Comparison of ENCODE assay signal across 1 cellular context in the genomic region with DNA sequence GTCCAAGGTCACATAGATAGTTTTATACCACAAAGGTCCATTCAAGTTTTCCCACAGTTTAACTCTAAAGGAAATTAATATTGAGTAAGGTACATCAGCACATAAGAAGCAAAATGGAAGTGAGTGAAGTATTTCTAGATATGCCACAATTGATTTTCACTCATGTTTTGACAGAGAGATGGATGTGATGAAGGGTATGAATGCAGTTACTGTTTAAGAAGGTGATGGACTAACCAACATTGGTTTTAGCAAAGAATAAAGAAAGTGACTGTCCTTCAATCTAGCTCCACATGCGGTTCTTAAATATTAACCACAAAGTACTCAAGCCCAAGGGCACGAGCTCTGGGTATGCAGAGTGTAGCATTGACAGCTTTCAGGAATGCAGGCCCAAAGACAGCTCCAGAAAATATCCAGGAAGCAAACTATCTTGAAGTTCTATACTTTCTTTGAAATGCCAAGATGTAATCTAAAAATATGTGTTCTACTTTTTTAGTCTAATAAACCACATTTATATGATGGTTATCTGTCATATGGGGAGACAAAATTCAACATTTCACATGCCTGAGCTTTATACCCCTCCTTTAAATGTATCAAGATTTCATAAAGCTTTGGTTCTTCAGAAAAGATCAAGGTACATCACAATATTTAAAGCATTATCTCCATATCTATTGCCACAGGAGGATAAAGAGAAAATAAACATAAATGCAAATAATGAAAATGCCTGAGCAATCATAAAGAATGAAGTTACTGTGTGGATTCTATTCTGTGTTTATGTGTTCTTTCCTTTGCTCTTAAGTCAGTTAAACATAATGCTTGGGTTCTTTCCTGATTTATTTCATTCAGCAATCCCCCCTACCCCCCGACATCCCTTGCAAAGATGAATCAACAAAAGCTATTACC.
A peak's percentile ranks its signal among the peaks of the same experiment; 100 is the strongest.
TF ChIP-seq lines count a peak whose summit lies in the region.

No MANE protein-coding gene starts in this region.

TF ChIP-seq in HepG2, 621 proteins besides CTCF, POLR2A, EP300 and RAD21 (continued from another document and continues in another):
- TF ChIP-seq, protein P1, sequence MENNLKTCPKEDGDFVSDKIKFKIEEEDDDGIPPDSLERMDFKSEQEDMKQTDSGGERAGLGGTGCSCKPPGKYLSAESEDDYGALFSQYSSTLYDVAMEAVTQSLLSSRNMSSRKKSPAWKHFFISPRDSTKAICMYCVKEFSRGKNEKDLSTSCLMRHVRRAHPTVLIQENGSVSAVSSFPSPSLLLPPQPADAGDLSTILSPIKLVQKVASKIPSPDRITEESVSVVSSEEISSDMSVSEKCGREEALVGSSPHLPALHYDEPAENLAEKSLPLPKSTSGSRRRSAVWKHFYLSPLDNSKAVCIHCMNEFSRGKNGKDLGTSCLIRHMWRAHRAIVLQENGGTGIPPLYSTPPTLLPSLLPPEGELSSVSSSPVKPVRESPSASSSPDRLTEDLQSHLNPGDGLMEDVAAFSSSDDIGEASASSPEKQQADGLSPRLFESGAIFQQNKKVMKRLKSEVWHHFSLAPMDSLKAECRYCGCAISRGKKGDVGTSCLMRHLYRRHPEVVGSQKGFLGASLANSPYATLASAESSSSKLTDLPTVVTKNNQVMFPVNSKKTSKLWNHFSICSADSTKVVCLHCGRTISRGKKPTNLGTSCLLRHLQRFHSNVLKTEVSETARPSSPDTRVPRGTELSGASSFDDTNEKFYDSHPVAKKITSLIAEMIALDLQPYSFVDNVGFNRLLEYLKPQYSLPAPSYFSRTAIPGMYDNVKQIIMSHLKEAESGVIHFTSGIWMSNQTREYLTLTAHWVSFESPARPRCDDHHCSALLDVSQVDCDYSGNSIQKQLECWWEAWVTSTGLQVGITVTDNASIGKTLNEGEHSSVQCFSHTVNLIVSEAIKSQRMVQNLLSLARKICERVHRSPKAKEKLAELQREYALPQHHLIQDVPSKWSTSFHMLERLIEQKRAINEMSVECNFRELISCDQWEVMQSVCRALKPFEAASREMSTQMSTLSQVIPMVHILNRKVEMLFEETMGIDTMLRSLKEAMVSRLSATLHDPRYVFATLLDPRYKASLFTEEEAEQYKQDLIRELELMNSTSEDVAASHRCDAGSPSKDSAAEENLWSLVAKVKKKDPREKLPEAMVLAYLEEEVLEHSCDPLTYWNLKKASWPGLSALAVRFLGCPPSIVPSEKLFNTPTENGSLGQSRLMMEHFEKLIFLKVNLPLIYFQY (CRISPR knock-in tag; IDR thresholded peaks at IDR 0.05; ENCODE audit: borderline replicate concordance): peak; percentile 84
- TF ChIP-seq BRD4 (CRISPR knock-in tag; IDR thresholded peaks at IDR 0.05): no peak
- no peak for TF ChIP-seq RBAK (CRISPR knock-in tag; IDR thresholded peaks at IDR 0.05)
- TF ChIP-seq, protein P2, sequence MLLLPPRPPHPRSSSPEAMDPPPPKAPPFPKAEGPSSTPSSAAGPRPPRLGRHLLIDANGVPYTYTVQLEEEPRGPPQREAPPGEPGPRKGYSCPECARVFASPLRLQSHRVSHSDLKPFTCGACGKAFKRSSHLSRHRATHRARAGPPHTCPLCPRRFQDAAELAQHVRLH (CRISPR knock-in tag; IDR thresholded peaks at IDR 0.05; ENCODE audit: borderline replicate concordance, low read depth): 0 out of 2 replicates have a peak, but pooled peaks have one; percentile 47
- TF ChIP-seq ZSCAN20 (CRISPR knock-in tag; IDR thresholded peaks at IDR 0.05; ENCODE audit: borderline replicate concordance): no peak
- TF ChIP-seq ZNF878 (CRISPR knock-in tag; IDR thresholded peaks at IDR 0.05): no peak
- peak; percentile 39; the same call in 1 of the 2 replicates for TF ChIP-seq SP5 (CRISPR knock-in tag; IDR thresholded peaks at IDR 0.05; ENCODE audit: borderline replicate concordance, low read depth)
- peak; percentile 88 for TF ChIP-seq CREM (IDR thresholded peaks at IDR 0.05)
- no peak for TF ChIP-seq CREM (CRISPR knock-in tag; IDR thresholded peaks at IDR 0.05)
- peak; percentile 42 for TF ChIP-seq MED8 (CRISPR knock-in tag; IDR thresholded peaks at IDR 0.05; ENCODE audit: insufficient replicate concordance)
- no peak for TF ChIP-seq ZNF160 (CRISPR knock-in tag; IDR thresholded peaks at IDR 0.05)
- TF ChIP-seq ZIK1 (CRISPR knock-in tag; IDR thresholded peaks at IDR 0.05; ENCODE audit: borderline replicate concordance, low read depth): no peak
- peak; percentile 62 for TF ChIP-seq SOX13 (IDR thresholded peaks at IDR 0.05)
- peak in 1 of 2 experiments; percentile 92; a peak in 2 of 4 replicates for TF ChIP-seq SOX13 (CRISPR knock-in tag; conservative IDR thresholded peaks at IDR 0.05 in 1 of 2, IDR thresholded peaks at IDR 0.05 in 1 of 2)
- no peak for TF ChIP-seq GLI4 (CRISPR knock-in tag; IDR thresholded peaks at IDR 0.05; ENCODE audit: borderline replicate concordance)
- peak; percentile 59; the same call in 1 of the 2 replicates for TF ChIP-seq ZNF3 (CRISPR knock-in tag; IDR thresholded peaks at IDR 0.05)
- peak; percentile 59; the same call in 1 of the 2 replicates for TF ChIP-seq ZNF614 (CRISPR knock-in tag; IDR thresholded peaks at IDR 0.05; ENCODE audit: borderline replicate concordance)
- no peak for TF ChIP-seq ZFP41 (CRISPR knock-in tag; IDR thresholded peaks at IDR 0.05; ENCODE audit: borderline replicate concordance)
- no peak for TF ChIP-seq ZBTB42 (CRISPR knock-in tag; IDR thresholded peaks at IDR 0.05)
- TF ChIP-seq, protein P3, sequence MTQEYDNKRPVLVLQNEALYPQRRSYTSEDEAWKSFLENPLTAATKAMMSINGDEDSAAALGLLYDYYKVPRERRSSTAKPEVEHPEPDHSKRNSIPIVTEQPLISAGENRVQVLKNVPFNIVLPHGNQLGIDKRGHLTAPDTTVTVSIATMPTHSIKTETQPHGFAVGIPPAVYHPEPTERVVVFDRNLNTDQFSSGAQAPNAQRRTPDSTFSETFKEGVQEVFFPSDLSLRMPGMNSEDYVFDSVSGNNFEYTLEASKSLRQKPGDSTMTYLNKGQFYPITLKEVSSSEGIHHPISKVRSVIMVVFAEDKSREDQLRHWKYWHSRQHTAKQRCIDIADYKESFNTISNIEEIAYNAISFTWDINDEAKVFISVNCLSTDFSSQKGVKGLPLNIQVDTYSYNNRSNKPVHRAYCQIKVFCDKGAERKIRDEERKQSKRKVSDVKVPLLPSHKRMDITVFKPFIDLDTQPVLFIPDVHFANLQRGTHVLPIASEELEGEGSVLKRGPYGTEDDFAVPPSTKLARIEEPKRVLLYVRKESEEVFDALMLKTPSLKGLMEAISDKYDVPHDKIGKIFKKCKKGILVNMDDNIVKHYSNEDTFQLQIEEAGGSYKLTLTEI (CRISPR knock-in tag; conservative IDR thresholded peaks at IDR 0.05): no peak
- TF ChIP-seq GATAD1 (CRISPR knock-in tag; IDR thresholded peaks at IDR 0.05): peak; percentile 67
- no peak for TF ChIP-seq ZFP82 (CRISPR knock-in tag; IDR thresholded peaks at IDR 0.05; ENCODE audit: borderline replicate concordance)
- TF ChIP-seq SNAPC2 (CRISPR knock-in tag; IDR thresholded peaks at IDR 0.05): no peak; the same call in 1 of the 2 replicates
- peak; percentile 71; the same call in 1 of the 2 replicates for TF ChIP-seq ATF1 (CRISPR knock-in tag; IDR thresholded peaks at IDR 0.05)
- TF ChIP-seq, protein P4, sequence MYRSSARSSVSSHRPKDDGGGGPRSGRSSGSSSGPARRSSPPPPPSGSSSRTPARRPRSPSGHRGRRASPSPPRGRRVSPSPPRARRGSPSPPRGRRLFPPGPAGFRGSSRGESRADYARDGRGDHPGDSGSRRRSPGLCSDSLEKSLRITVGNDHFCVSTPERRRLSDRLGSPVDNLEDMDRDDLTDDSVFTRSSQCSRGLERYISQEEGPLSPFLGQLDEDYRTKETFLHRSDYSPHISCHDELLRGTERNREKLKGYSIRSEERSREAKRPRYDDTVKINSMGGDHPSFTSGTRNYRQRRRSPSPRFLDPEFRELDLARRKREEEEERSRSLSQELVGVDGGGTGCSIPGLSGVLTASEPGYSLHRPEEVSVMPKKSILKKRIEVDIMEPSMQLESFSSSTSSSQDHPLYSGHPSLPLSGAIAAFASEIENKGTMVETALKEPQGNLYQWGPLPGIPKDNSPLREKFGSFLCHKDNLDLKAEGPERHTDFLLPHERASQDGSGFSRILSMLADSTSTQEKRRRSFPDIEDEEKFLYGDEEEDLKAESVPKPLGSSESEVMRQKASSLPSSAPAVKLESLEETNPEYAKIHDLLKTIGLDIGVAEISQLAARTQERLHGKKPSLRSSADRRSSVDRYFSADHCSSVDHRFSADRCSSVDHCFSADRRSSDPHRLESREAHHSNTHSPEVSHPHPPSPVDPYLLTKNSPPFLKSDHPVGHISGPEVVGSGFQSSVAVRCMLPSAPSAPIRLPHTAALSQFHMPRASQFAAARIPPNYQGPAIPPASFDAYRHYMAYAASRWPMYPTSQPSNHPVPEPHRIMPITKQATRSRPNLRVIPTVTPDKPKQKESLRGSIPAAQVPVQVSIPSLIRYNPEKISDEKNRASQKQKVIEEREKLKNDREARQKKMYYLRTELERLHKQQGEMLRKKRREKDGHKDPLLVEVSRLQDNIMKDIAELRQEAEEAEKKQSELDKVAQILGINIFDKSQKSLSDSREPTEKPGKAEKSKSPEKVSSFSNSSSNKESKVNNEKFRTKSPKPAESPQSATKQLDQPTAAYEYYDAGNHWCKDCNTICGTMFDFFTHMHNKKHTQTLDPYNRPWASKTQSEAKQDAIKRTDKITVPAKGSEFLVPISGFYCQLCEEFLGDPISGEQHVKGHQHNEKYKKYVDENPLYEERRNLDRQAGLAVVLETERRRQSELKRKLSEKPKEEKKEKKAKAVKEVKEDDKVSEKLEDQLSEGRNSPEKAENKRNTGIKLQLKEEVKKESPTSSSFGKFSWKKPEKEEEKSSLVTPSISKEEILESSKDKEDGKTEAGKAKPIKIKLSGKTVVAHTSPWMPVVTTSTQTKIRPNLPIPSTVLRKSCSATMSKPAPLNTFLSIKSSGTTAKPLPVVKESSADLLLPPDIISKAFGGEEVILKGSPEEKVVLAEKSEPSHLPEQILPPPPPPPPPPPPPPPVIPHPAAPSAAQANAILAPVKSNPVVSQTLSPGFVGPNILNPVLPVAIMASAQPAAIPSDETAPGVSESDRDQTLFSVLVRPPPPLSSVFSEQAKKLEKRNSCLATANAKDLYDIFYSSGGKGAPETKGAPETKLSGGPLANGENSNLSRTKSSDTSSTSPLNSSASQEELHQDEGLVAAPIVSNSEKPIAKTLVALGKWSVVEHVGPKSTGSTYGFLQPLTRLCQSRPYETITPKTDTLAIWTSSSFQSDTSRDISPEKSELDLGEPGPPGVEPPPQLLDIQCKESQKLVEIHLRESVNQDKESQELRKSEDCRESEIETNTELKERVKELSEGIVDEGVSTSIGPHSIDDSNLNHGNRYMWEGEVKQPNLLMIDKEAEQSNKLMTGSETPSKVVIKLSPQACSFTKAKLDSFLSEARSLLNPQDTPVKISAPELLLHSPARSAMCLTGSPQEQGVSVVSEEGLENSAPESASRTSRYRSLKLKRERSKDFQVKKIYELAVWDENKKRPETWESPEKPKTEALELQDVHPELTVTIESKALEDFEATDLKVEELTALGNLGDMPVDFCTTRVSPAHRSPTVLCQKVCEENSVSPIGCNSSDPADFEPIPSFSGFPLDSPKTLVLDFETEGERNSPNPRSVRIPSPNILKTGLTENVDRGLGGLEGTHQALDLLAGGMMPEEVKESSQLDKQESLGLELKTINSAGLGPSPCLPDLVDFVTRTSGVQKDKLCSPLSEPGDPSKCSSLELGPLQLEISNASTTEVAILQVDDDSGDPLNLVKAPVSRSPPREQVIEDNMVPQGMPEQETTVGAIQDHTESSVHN (CRISPR knock-in tag; IDR thresholded peaks at IDR 0.05): no peak
- TF ChIP-seq ZSCAN29 (CRISPR knock-in tag; conservative IDR thresholded peaks at IDR 0.05): 0 out of 2 replicates have a peak, but pooled peaks have one; percentile 20
- TF ChIP-seq, protein P5, sequence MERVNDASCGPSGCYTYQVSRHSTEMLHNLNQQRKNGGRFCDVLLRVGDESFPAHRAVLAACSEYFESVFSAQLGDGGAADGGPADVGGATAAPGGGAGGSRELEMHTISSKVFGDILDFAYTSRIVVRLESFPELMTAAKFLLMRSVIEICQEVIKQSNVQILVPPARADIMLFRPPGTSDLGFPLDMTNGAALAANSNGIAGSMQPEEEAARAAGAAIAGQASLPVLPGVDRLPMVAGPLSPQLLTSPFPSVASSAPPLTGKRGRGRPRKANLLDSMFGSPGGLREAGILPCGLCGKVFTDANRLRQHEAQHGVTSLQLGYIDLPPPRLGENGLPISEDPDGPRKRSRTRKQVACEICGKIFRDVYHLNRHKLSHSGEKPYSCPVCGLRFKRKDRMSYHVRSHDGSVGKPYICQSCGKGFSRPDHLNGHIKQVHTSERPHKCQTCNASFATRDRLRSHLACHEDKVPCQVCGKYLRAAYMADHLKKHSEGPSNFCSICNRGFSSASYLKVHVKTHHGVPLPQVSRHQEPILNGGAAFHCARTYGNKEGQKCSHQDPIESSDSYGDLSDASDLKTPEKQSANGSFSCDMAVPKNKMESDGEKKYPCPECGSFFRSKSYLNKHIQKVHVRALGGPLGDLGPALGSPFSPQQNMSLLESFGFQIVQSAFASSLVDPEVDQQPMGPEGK (CRISPR knock-in tag; IDR thresholded peaks at IDR 0.05): 0 out of 2 replicates have a peak, but pooled peaks have one; percentile 53
- no peak for TF ChIP-seq SETDB1 (CRISPR knock-in tag; IDR thresholded peaks at IDR 0.05; ENCODE audit: borderline replicate concordance)
- TF ChIP-seq ZNF703 (CRISPR knock-in tag; IDR thresholded peaks at IDR 0.05; ENCODE audit: borderline replicate concordance): no peak
- TF ChIP-seq, protein P6, sequence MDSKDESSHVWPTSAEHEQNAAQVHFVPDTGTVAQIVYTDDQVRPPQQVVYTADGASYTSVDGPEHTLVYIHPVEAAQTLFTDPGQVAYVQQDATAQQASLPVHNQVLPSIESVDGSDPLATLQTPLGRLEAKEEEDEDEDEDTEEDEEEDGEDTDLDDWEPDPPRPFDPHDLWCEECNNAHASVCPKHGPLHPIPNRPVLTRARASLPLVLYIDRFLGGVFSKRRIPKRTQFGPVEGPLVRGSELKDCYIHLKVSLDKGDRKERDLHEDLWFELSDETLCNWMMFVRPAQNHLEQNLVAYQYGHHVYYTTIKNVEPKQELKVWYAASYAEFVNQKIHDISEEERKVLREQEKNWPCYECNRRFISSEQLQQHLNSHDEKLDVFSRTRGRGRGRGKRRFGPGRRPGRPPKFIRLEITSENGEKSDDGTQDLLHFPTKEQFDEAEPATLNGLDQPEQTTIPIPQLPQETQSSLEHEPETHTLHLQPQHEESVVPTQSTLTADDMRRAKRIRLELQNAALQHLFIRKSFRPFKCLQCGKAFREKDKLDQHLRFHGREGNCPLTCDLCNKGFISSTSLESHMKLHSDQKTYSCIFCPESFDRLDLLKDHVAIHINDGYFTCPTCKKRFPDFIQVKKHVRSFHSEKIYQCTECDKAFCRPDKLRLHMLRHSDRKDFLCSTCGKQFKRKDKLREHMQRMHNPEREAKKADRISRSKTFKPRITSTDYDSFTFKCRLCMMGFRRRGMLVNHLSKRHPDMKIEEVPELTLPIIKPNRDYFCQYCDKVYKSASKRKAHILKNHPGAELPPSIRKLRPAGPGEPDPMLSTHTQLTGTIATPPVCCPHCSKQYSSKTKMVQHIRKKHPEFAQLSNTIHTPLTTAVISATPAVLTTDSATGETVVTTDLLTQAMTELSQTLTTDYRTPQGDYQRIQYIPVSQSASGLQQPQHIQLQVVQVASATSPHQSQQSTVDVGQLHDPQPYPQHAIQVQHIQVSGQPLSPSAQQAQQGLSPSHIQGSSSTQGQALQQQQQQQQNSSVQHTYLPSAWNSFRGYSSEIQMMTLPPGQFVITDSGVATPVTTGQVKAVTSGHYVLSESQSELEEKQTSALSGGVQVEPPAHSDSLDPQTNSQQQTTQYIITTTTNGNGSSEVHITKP (CRISPR knock-in tag; IDR thresholded peaks at IDR 0.05; ENCODE audit: low read depth): peak; percentile 58; the same call in 1 of the 2 replicates
- peak; percentile 44 for TF ChIP-seq YY1 (IDR thresholded peaks at IDR 0.05; ENCODE audit: insufficient read depth, insufficient replicate concordance, low read depth, low read length)
